16 cellular contexts compared by ENCODE assay signal in genomic region chr14:71776463-71777359, GRCh38.
DNase-seq lines count a peak whose midpoint lies in the region; ATAC-seq and TF ChIP-seq lines count a peak whose summit lies in the region.
"Had no signal": no experiment of that assay in that cellular context is flagged by ENCODE, and none has a peak within 500 bp of the region (broad histone marks: within the 10 kb centered on the region; RNA-seq: fewer than 3 reads in every experiment).

No MANE protein-coding gene starts in this region.

- peaks cover 5 to 6% of the 10 kb centered on the region in 2 donors for H3K9me3 Mint-ChIP-seq in activated T-cell treated with anti-CD3 and anti-CD28 coated beads, Interleukin-2, amount 50 U/mL, for 72 hours
- peaks cover 8% of the 10 kb centered on the region for H3K9me3 Mint-ChIP-seq in activated T-cell treated with anti-CD3 and anti-CD28 coated beads, Interleukin-2, amount 50 U/mL, for 4 hours
- H3K9me3 Mint-ChIP-seq in stimulated activated naive CD8-positive, alpha-beta T cell treated with anti-CD3 and anti-CD28 coated beads, Interleukin-15, Interleukin-2, amounts not matched to agents 100 ng/mL and 50 ng/mL, for 24 hours = peaks cover 9% of the 10 kb centered on the region

- DNase-seq in activated T-cell treated with anti-CD3 and anti-CD28 coated beads, Interleukin-2, amount 50 U/mL, for 72 hours = peak; percentile 26 to 38
- no peak for DNase-seq in activated T-cell treated with anti-CD3 and anti-CD28 coated beads, Interleukin-2, amount 50 U/mL, for 4 hours
- peak; percentile 82 for DNase-seq in NCI-H82 treated with DMSO at 0.1 percent for 48 hours (lab: John Stamatoyannopoulos, UW; ENCODE audit: unreplicated experiment)
- DNase-seq in cardiac fibroblast (ENCODE audit: low read depth in 2 of 2) = peak; percentile 6 to 8
- DNase-seq in NCI-H2227 (lab: John Stamatoyannopoulos, UW; ENCODE audit: unreplicated experiment) = no peak
- DNase-seq: EL; HCEC 1CT; MG63; NK-92 treated with Interleukin-12 subunit alpha and Interleukin-12 subunit beta, amount 100 ng/mL, for 24 hours; right cardiac atrium had no signal

- ATAC-seq in activated T-cell treated with anti-CD3 and anti-CD28 coated beads, Interleukin-2, amount 50 U/mL, for 72 hours (replicated peaks in 1 of 2) = peak; percentile 69 to 86
- no peak for ATAC-seq in activated T-cell treated with anti-CD3 and anti-CD28 coated beads, Interleukin-2, amount 50 U/mL, for 4 hours
- ATAC-seq in GM21360 (IDR thresholded peaks at IDR 0.05; ENCODE audit: unreplicated experiment) = no peak
- no peak for ATAC-seq in HG02981 (IDR thresholded peaks at IDR 0.05; ENCODE audit: unreplicated experiment)
- ATAC-seq: right cardiac atrium had no signal

- no peak overlapping the region for H3K4me3 ChIP-seq in cardiac fibroblast (replicated peaks in 1 of 2; ENCODE audit: low read depth in 2 of 2, low read length in 2 of 2)
- H3K4me3 ChIP-seq: MG63, thoracic aorta had no signal

- H3K4me1 Mint-ChIP-seq in activated T-cell treated with anti-CD3 and anti-CD28 coated beads, Interleukin-2, amount 50 U/mL, for 72 hours (ENCODE audit: low read depth) = peaks cover 23% of the 10 kb centered on the region
- H3K4me1 Mint-ChIP-seq in activated T-cell treated with anti-CD3 and anti-CD28 coated beads, Interleukin-2, amount 50 U/mL, for 4 hours (ENCODE audit: low read depth) = peaks cover 3% of the 10 kb centered on the region
- peaks cover 18% of the 10 kb centered on the region for H3K4me1 Mint-ChIP-seq in stimulated activated naive CD8-positive, alpha-beta T cell treated with anti-CD3 and anti-CD28 coated beads, Interleukin-15, Interleukin-2, amounts not matched to agents 100 ng/mL and 50 ng/mL, for 24 hours (ENCODE audit: low read depth)

- TF ChIP-seq CTCF in cardiac fibroblast (IDR thresholded peaks at IDR 0.05; ENCODE audit: low read depth, low read length) = no peak

- peaks cover 2 to 11% of the 10 kb centered on the region in 2 donors for H3K36me3 Mint-ChIP-seq in activated T-cell treated with anti-CD3 and anti-CD28 coated beads, Interleukin-2, amount 50 U/mL, for 72 hours (ENCODE audit: insufficient read depth in 2 of 2)
- no peaks in the 10 kb centered on the region for H3K36me3 Mint-ChIP-seq in activated T-cell treated with anti-CD3 and anti-CD28 coated beads, Interleukin-2, amount 50 U/mL, for 4 hours (ENCODE audit: insufficient read depth)
- H3K36me3 Mint-ChIP-seq in stimulated activated naive CD8-positive, alpha-beta T cell treated with anti-CD3 and anti-CD28 coated beads, Interleukin-15, Interleukin-2, amounts not matched to agents 100 ng/mL and 50 ng/mL, for 24 hours (ENCODE audit: low read depth) = no peaks in the 10 kb centered on the region
- H3K36me3 Mint-ChIP-seq: mesothelial cell of epicardium had no signal

- peaks cover 50% of the 10 kb centered on the region for H3K27me3 Mint-ChIP-seq in activated T-cell treated with anti-CD3 and anti-CD28 coated beads, Interleukin-2, amount 50 U/mL, for 72 hours (ENCODE audit: low read depth)
- H3K27me3 Mint-ChIP-seq in activated T-cell treated with anti-CD3 and anti-CD28 coated beads, Interleukin-2, amount 50 U/mL, for 4 hours (ENCODE audit: low read depth) = peaks cover 37% of the 10 kb centered on the region
- H3K27me3 Mint-ChIP-seq in stimulated activated naive CD8-positive, alpha-beta T cell treated with anti-CD3 and anti-CD28 coated beads, Interleukin-15, Interleukin-2, amounts not matched to agents 100 ng/mL and 50 ng/mL, for 24 hours = peaks cover 41% of the 10 kb centered on the region
- H3K27me3 Mint-ChIP-seq: brain had no signal

- H3K4me3 Mint-ChIP-seq in activated T-cell treated with anti-CD3 and anti-CD28 coated beads, Interleukin-2, amount 50 U/mL, for 72 hours = peak overlapping the region in 1 of 2 donors; percentile 10
- no peak overlapping the region for H3K4me3 Mint-ChIP-seq in activated T-cell treated with anti-CD3 and anti-CD28 coated beads, Interleukin-2, amount 50 U/mL, for 4 hours
- no peak overlapping the region for H3K4me3 Mint-ChIP-seq in stimulated activated naive CD8-positive, alpha-beta T cell treated with anti-CD3 and anti-CD28 coated beads, Interleukin-15, Interleukin-2, amounts not matched to agents 100 ng/mL and 50 ng/mL, for 24 hours
- H3K4me3 Mint-ChIP-seq: mesothelial cell of epicardium had no signal

- H3K27ac Mint-ChIP-seq in activated T-cell treated with anti-CD3 and anti-CD28 coated beads, Interleukin-2, amount 50 U/mL, for 72 hours = no peak overlapping the region
- peak overlapping the region; percentile 53 for H3K27ac Mint-ChIP-seq in stimulated activated naive CD8-positive, alpha-beta T cell treated with anti-CD3 and anti-CD28 coated beads, Interleukin-15, Interleukin-2, amounts not matched to agents 100 ng/mL and 50 ng/mL, for 24 hours
- H3K27ac Mint-ChIP-seq: mesothelial cell of epicardium had no signal

Comparison
In these comparisons a context has a peak if more than half of its experiments do, and no peak if none do; other contexts are left out.
1. ATAC-seq: peak in activated T-cell treated with anti-CD3 and anti-CD28 coated beads, Interleukin-2, amount 50 U/mL, for 72 hours (2 of 2); none in activated T-cell treated with anti-CD3 and anti-CD28 coated beads, Interleukin-2, amount 50 U/mL, for 4 hours (0 of 2), GM21360 (single experiment) and HG02981 (single experiment).
2. DNase-seq: peak in activated T-cell treated with anti-CD3 and anti-CD28 coated beads, Interleukin-2, amount 50 U/mL, for 72 hours (2 of 2), NCI-H82 treated with DMSO at 0.1 percent for 48 hours (single experiment) and cardiac fibroblast (2 of 2); none in activated T-cell treated with anti-CD3 and anti-CD28 coated beads, Interleukin-2, amount 50 U/mL, for 4 hours (single experiment) and NCI-H2227 (single experiment).